13 cellular contexts compared by ENCODE assay signal in genomic region chr20:59434950-59435349, GRCh38.
DNase-seq lines count a peak whose midpoint lies in the region; ATAC-seq lines count a peak whose summit lies in the region.
"Had no signal": no experiment of that assay in that cellular context is flagged by ENCODE, and none has a peak within 500 bp of the region (broad histone marks: within the 10 kb centered on the region; RNA-seq: fewer than 3 reads in every experiment).

No MANE protein-coding gene starts in this region.

- peak; percentile 42 for DNase-seq in DMS153 (lab: John Stamatoyannopoulos, UW)
- DNase-seq in NCI-H1105 (lab: John Stamatoyannopoulos, UW) = peak; percentile 34
- peak; percentile 30 for DNase-seq in RKO (ENCODE audit: low spot score)
- peak; percentile 11 for DNase-seq in kidney tubule cell (ENCODE audit: low spot score)
- DNase-seq in cortex of kidney (lab: John Stamatoyannopoulos, UW) = no peak
- no peak for DNase-seq in NCI-H1092 treated with DMSO at 0.1 percent for 48 hours (lab: John Stamatoyannopoulos, UW)
- DNase-seq: CD4-positive, CD25-positive, alpha-beta regulatory T cell; HFFc6; NCI-H1092; NCI-H510A; RPMI8226; SW 1271 had no signal

- ATAC-seq in GM18867 (IDR thresholded peaks at IDR 0.05; ENCODE audit: unreplicated experiment) = no peak

Comparison
In these comparisons a context has a peak if more than half of its experiments do, and no peak if none do; other contexts are left out.
1. DNase-seq: peak in DMS153 (single experiment), NCI-H1105 (single experiment), RKO (single experiment) and kidney tubule cell (single experiment); none in cortex of kidney (single experiment) and NCI-H1092 treated with DMSO at 0.1 percent for 48 hours (single experiment).